In genomic region chr1:6075747-6076146, GRCh38 we compare ENCODE assay signal across 21 cellular contexts.
DNase-seq lines count a peak whose midpoint lies in the region; ATAC-seq lines count a peak whose summit lies in the region.
"Had no signal": no experiment of that assay in that cellular context is flagged by ENCODE, and none has a peak within 500 bp of the region (broad histone marks: within the 10 kb centered on the region; RNA-seq: fewer than 3 reads in every experiment).

No MANE protein-coding gene starts in this region.

- H3K9me3 Mint-ChIP-seq in activated T-cell treated with anti-CD3 and anti-CD28 coated beads, Interleukin-2, amount 50 U/mL, for 24 hours: no peaks in the 10 kb centered on the region
- no peaks in the 10 kb centered on the region for H3K9me3 Mint-ChIP-seq in stimulated activated effector memory CD8-positive, alpha-beta T cell treated with anti-CD3 and anti-CD28 coated beads, Interleukin-12 subunit alpha, Interleukin-12 subunit beta, amount 100 ng/mL, for 72 hours
- H3K9me3 Mint-ChIP-seq: stimulated activated memory B cell treated with anti-CD40 and anti-IgM and Interleukin-4, amounts not matched to agents 10 μg/mL and 1 μg/mL and 100 μg/mL, for 72 hours had no signal

- H3K27me3 Mint-ChIP-seq in activated T-cell treated with anti-CD3 and anti-CD28 coated beads, Interleukin-2, amount 50 U/mL, for 24 hours: no peaks in the 10 kb centered on the region
- H3K27me3 Mint-ChIP-seq: stimulated activated memory B cell treated with anti-CD40 and anti-IgM and Interleukin-4, amounts not matched to agents 10 μg/mL and 1 μg/mL and 100 μg/mL, for 72 hours had no signal

- in situ Hi-C loops in KBM-7 (cut with MboI; ENCODE audit: low pct_unique_long_range_greater_than_20kb, low sequenced_read_pairs): no loop called here

- ATAC-seq in stimulated activated effector memory CD8-positive, alpha-beta T cell treated with anti-CD3 and anti-CD28 coated beads, Interleukin-12 subunit alpha, Interleukin-12 subunit beta, amount 100 ng/mL, for 72 hours: no peak
- no peak for ATAC-seq in HG03565 (IDR thresholded peaks at IDR 0.05; ENCODE audit: unreplicated experiment)
- ATAC-seq in HG02981 (IDR thresholded peaks at IDR 0.05; ENCODE audit: unreplicated experiment): no peak
- ATAC-seq: gastroesophageal sphincter; left lung; stimulated activated memory B cell treated with anti-CD40 and anti-IgM and Interleukin-4, amounts not matched to agents 10 μg/mL and 1 μg/mL and 100 μg/mL, for 72 hours had no signal

- peak overlapping the region; percentile 4 for H3K27ac Mint-ChIP-seq in activated T-cell treated with anti-CD3 and anti-CD28 coated beads, Interleukin-2, amount 50 U/mL, for 24 hours
- H3K27ac Mint-ChIP-seq in stimulated activated effector memory CD8-positive, alpha-beta T cell treated with anti-CD3 and anti-CD28 coated beads, Interleukin-12 subunit alpha, Interleukin-12 subunit beta, amount 100 ng/mL, for 72 hours: peak overlapping the region; percentile 14
- H3K27ac Mint-ChIP-seq: stimulated activated memory B cell treated with anti-CD40 and anti-IgM and Interleukin-4, amounts not matched to agents 10 μg/mL and 1 μg/mL and 100 μg/mL, for 72 hours had no signal

- DNase-seq in activated T-cell treated with anti-CD3 and anti-CD28 coated beads, Interleukin-2, amount 50 U/mL, for 24 hours: no peak
- no peak for DNase-seq in activated T-cell treated with anti-CD3 and anti-CD28 coated beads, Interleukin-2, amount 50 U/mL, for 1 hour
- DNase-seq in KBM-7: peak; percentile 27
- peak; percentile 64 for DNase-seq in RKO (ENCODE audit: low spot score)
- DNase-seq in stimulated activated effector memory CD8-positive, alpha-beta T cell treated with anti-CD3 and anti-CD28 coated beads, Interleukin-12 subunit alpha, Interleukin-12 subunit beta, amount 100 ng/mL, for 72 hours (ENCODE audit: low spot score in 2 of 2): no peak
- no peak for DNase-seq in NCI-H1417 (lab: John Stamatoyannopoulos, UW)
- DNase-seq: ACHN; activated CD4-positive, CD25-positive, alpha-beta regulatory T cell; adrenal gland; DMS79 treated with DMSO at 0.1 percent for 48 hours; dorsolateral prefrontal cortex; erythroblast; left lung; NCI-H1694 treated with DMSO at 0.1 percent for 48 hours; NCI-H510A; T-helper 9 cell had no signal

- no peak overlapping the region for H3K4me3 Mint-ChIP-seq in activated T-cell treated with anti-CD3 and anti-CD28 coated beads, Interleukin-2, amount 50 U/mL, for 24 hours
- H3K4me3 Mint-ChIP-seq in stimulated activated effector memory CD8-positive, alpha-beta T cell treated with anti-CD3 and anti-CD28 coated beads, Interleukin-12 subunit alpha, Interleukin-12 subunit beta, amount 100 ng/mL, for 72 hours: no peak overlapping the region
- H3K4me3 Mint-ChIP-seq: CD14-positive monocyte; stimulated activated memory B cell treated with anti-CD40 and anti-IgM and Interleukin-4, amounts not matched to agents 10 μg/mL and 1 μg/mL and 100 μg/mL, for 72 hours had no signal

- peaks cover 96% of the 10 kb centered on the region for H3K36me3 Mint-ChIP-seq in activated T-cell treated with anti-CD3 and anti-CD28 coated beads, Interleukin-2, amount 50 U/mL, for 24 hours (ENCODE audit: low read depth)
- H3K36me3 Mint-ChIP-seq in stimulated activated effector memory CD8-positive, alpha-beta T cell treated with anti-CD3 and anti-CD28 coated beads, Interleukin-12 subunit alpha, Interleukin-12 subunit beta, amount 100 ng/mL, for 72 hours: peaks cover 94% of the 10 kb centered on the region

- H3K4me1 Mint-ChIP-seq in activated T-cell treated with anti-CD3 and anti-CD28 coated beads, Interleukin-2, amount 50 U/mL, for 24 hours (ENCODE audit: low read depth): no peaks in the 10 kb centered on the region
- H3K4me1 Mint-ChIP-seq in stimulated activated effector memory CD8-positive, alpha-beta T cell treated with anti-CD3 and anti-CD28 coated beads, Interleukin-12 subunit alpha, Interleukin-12 subunit beta, amount 100 ng/mL, for 72 hours: peaks cover 15% of the 10 kb centered on the region
- H3K4me1 Mint-ChIP-seq: CD14-positive monocyte; stimulated activated memory B cell treated with anti-CD40 and anti-IgM and Interleukin-4, amounts not matched to agents 10 μg/mL and 1 μg/mL and 100 μg/mL, for 72 hours had no signal

Comparison
In these comparisons a context has a peak if more than half of its experiments do, and no peak if none do; other contexts are left out.
1. DNase-seq: peak in KBM-7 (single experiment) and RKO (single experiment); none in activated T-cell treated with anti-CD3 and anti-CD28 coated beads, Interleukin-2, amount 50 U/mL, for 24 hours (single experiment), activated T-cell treated with anti-CD3 and anti-CD28 coated beads, Interleukin-2, amount 50 U/mL, for 1 hour (single experiment), stimulated activated effector memory CD8-positive, alpha-beta T cell treated with anti-CD3 and anti-CD28 coated beads, Interleukin-12 subunit alpha, Interleukin-12 subunit beta, amount 100 ng/mL, for 72 hours (0 of 2) and NCI-H1417 (0 of 3).